In the genomic region with DNA sequence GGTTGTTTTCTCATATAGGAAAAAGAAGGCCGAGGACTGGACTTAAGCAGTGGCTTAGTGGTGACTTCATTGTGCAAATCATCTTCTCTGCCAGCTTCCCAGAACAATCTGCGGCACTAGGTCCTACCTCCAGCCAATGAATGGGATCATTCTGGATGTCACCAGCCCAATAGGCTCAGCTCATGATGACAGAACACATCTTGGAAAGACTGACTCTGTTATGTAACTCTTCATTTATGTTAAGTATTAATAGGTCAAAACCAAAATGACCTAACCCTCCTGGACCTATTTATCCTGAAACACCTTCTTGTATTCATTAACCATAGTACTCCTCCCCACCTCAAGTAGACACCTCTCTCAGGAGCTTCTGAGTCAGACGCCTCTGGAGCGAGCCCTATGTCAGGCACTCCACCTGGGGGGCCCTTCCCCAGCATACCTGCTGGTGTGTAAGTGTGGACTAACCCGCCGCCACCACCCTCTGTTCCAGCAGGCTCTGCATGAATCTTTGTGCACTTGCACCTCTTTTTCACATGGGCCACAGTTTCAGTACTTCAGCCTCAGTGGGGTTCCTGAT, we compare ENCODE assay signal across 1 cellular context.
TF ChIP-seq lines count a peak whose summit lies in the region.

No MANE protein-coding gene starts in this region.

TF ChIP-seq in K562, 482 proteins besides CTCF, POLR2A, EP300 and RAD21:
- TF ChIP-seq ZFP30 (CRISPR knock-in tag; IDR thresholded peaks at IDR 0.05; ENCODE audit: borderline replicate concordance) (no peak), CBX3 (IDR thresholded peaks at IDR 0.05; ENCODE audit: borderline replicate concordance in 1 of 2, low read length in 2 of 2) (peak in 1 of 2 experiments; percentile 71; a peak in 1 of 3 replicates), FOXP1 (CRISPR knock-in tag; IDR thresholded peaks at IDR 0.05) (no peak), CBX5 (IDR thresholded peaks at IDR 0.05; ENCODE audit: borderline replicate concordance, low read depth) (0 out of 2 replicates have a peak, but pooled peaks have one; percentile 17)
